17 cellular contexts compared by ENCODE assay signal in the genomic region with DNA sequence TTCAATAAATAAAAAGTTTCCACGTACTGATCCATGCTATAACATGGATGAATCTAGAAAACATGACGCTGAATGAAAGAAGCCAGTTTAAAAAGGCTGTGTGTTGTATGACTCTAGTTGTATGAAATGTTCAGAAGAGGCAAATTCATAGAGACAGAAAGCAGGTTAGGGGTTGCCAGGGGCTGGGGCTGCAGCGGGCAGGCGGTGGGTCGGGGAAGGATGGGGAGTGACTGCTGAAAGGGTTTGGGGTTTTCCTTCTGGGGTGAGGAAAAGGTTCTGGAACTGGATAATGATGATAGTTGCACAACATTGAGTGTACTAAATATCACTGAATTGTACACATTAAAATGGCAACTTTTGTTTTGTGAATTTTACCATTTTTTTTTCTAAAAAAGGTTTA. TPM values are rescaled to one million over a fixed set of nuclear protein-coding genes. Genes with fewer than 3 reads are reported as not detected.
DNase-seq lines count a peak whose midpoint lies in the region; TF ChIP-seq lines count a peak whose summit lies in the region.
"Had no signal": no experiment of that assay in that cellular context is flagged by ENCODE, and none has a peak within 500 bp of the region (broad histone marks: within the 10 kb centered on the region; RNA-seq: fewer than 3 reads in every experiment).

No MANE protein-coding gene starts in this region.

- H3K27me3 ChIP-seq in Caco-2 (replicated peaks; ENCODE audit: control insufficient read depth, insufficient read depth, low read length) (no peaks in the 10 kb centered on the region), endodermal cell (ENCODE audit: control insufficient read depth, insufficient read depth, low read length, poor library complexity, severe bottlenecking) (no peaks in the 10 kb centered on the region), ascending aorta (no peaks in the 10 kb centered on the region)

- H3K9ac ChIP-seq in endodermal cell (ENCODE audit: extremely low read depth, low read length, poor library complexity, severe bottlenecking) = no peak overlapping the region
- H3K9ac ChIP-seq: GM23248 had no signal

- no peak for DNase-seq in activated CD4-positive, alpha-beta T cell treated with anti-CD3 and anti-CD28 coated beads, Interleukin-2, amount 10 ng/mL, durations not matched to agents 7 days and 5 days
- DNase-seq in activated CD4-positive, alpha-beta T cell treated with anti-CD3 and anti-CD28 coated beads, Interleukin-2, amount 50 U/mL, for 1 hour = no peak
- DNase-seq in Caco-2 (no peak), endodermal cell (no peak), osteocyte (ENCODE audit: extremely low spot score, unreplicated experiment) (peak; percentile 13), endothelial cell (ENCODE audit: low spot score) (no peak), ascending aorta (ENCODE audit: low spot score in 2 of 2) (no peak)
- DNase-seq: AML-193; CD4-positive, alpha-beta T cell; DMS153; DMS79; GDM1; GM23248; HFFc6 had no signal

- POLR2A ChIA-PET in activated CD4-positive, alpha-beta T cell treated with anti-CD3 and anti-CD28 coated beads, Interleukin-2, amount 10 ng/mL, durations not matched to agents 7 days and 5 days (lab: Charles Lee) = no interaction called here
- POLR2A ChIA-PET in Caco-2 (lab: Charles Lee) = no interaction called here

- H3K9me3 ChIP-seq in Caco-2 = peaks cover 5% of the 10 kb centered on the region; the same call in 1 of the 2 replicates
- peaks cover 63% of the 10 kb centered on the region for H3K9me3 ChIP-seq in endodermal cell (ENCODE audit: control insufficient read depth, low read length)
- H3K9me3 ChIP-seq in ascending aorta = no peaks in the 10 kb centered on the region
- H3K9me3 ChIP-seq: A549 had no signal

- H3K4me1 ChIP-seq in Caco-2 = peaks cover 5% of the 10 kb centered on the region; the same call in 1 of the 2 replicates
- no peaks in the 10 kb centered on the region for H3K4me1 ChIP-seq in endodermal cell (ENCODE audit: control insufficient read depth, insufficient read depth, low read length)
- no peaks in the 10 kb centered on the region for H3K4me1 ChIP-seq in ascending aorta

- no peaks in the 10 kb centered on the region for H3K9me3 Mint-ChIP-seq in activated CD4-positive, alpha-beta T cell treated with anti-CD3 and anti-CD28 coated beads, Interleukin-2, amount 10 ng/mL, durations not matched to agents 7 days and 5 days
- H3K9me3 Mint-ChIP-seq in Caco-2 (ENCODE audit: unreplicated experiment) (peaks cover 8% of the 10 kb centered on the region), endodermal cell (peaks cover 28% of the 10 kb centered on the region), osteocyte (ENCODE audit: unreplicated experiment) (no peaks in the 10 kb centered on the region), endothelial cell (ENCODE audit: unreplicated experiment) (no peaks in the 10 kb centered on the region)
- H3K9me3 Mint-ChIP-seq: CD4-positive, alpha-beta T cell; HFFc6 had no signal

- H3K27me3 Mint-ChIP-seq in activated CD4-positive, alpha-beta T cell treated with anti-CD3 and anti-CD28 coated beads, Interleukin-2, amount 10 ng/mL, durations not matched to agents 7 days and 5 days = no peaks in the 10 kb centered on the region
- H3K27me3 Mint-ChIP-seq in Caco-2 (ENCODE audit: insufficient read depth, unreplicated experiment) (no peaks in the 10 kb centered on the region), endodermal cell (ENCODE audit: insufficient read depth) (no peaks in the 10 kb centered on the region), osteocyte (ENCODE audit: unreplicated experiment) (no peaks in the 10 kb centered on the region), endothelial cell (ENCODE audit: unreplicated experiment) (peaks cover 4% of the 10 kb centered on the region)
- H3K27me3 Mint-ChIP-seq: CD4-positive, alpha-beta T cell had no signal

- no peak overlapping the region for H3K4me3 Mint-ChIP-seq in activated CD4-positive, alpha-beta T cell treated with anti-CD3 and anti-CD28 coated beads, Interleukin-2, amount 10 ng/mL, durations not matched to agents 7 days and 5 days
- H3K4me3 Mint-ChIP-seq in Caco-2 (ENCODE audit: unreplicated experiment) (no peak overlapping the region), endodermal cell (no peak overlapping the region), osteocyte (ENCODE audit: unreplicated experiment) (no peak overlapping the region), endothelial cell (ENCODE audit: unreplicated experiment) (no peak overlapping the region)
- H3K4me3 Mint-ChIP-seq: CD4-positive, alpha-beta T cell; HFFc6 had no signal

- BruUV-seq in Caco-2 (replicated peaks; lab: Mats Ljungman, UMichigan) = no TSS peak

- H3K4me3 ChIP-seq in Caco-2 (ENCODE audit: low read depth, low read length) = no peak overlapping the region
- H3K4me3 ChIP-seq in endodermal cell (ENCODE audit: low read length) = peak overlapping the region; percentile 71
- no peak overlapping the region for H3K4me3 ChIP-seq in ascending aorta
- H3K4me3 ChIP-seq: A549, GM23248 had no signal

- intact Hi-C loops in Caco-2 (cut with micrococcal nuclease; ENCODE audit: unreplicated experiment) = no loop called here
- intact Hi-C loops in ascending aorta (cut with DNase I) = no loop called here

- 92 to 99% methylated on average over 4 to 5 of the region's 5 CpGs for WGBS in endodermal cell (ENCODE audit: insufficient coverage in 1 of 2, insufficient read length in 1 of 2), 2 experiments

- H3K27ac ChIP-seq in endodermal cell (ENCODE audit: low read depth, low read length) = no peak overlapping the region
- H3K27ac ChIP-seq in ascending aorta = no peak overlapping the region
- H3K27ac ChIP-seq: 22Rv1, A549, C4-2B, GM23248 had no signal

- TF ChIP-seq CTCF in Caco-2 (IDR thresholded peaks at IDR 0.05; ENCODE audit: insufficient read depth in 1 of 2, low read depth in 1 of 2, low read length in 1 of 2, severe bottlenecking in 1 of 2, unreplicated experiment in 1 of 2) (no peak), endodermal cell (conservative IDR thresholded peaks at IDR 0.05) (no peak), osteocyte (IDR thresholded peaks at IDR 0.05) (no peak), endothelial cell (IDR thresholded peaks at IDR 0.05; ENCODE audit: unreplicated experiment) (no peak), ascending aorta (IDR thresholded peaks at IDR 0.05) (no peak)

- H3K27ac Mint-ChIP-seq in activated CD4-positive, alpha-beta T cell treated with anti-CD3 and anti-CD28 coated beads, Interleukin-2, amount 10 ng/mL, durations not matched to agents 7 days and 5 days = peak overlapping the region; percentile 50
- peak overlapping the region; percentile 36 for H3K27ac Mint-ChIP-seq in Caco-2 (ENCODE audit: unreplicated experiment)
- H3K27ac Mint-ChIP-seq in endodermal cell = no peak overlapping the region
- no peak overlapping the region for H3K27ac Mint-ChIP-seq in osteocyte (ENCODE audit: unreplicated experiment)
- H3K27ac Mint-ChIP-seq in endothelial cell (ENCODE audit: unreplicated experiment) = no peak overlapping the region
- H3K27ac Mint-ChIP-seq: CD4-positive, alpha-beta T cell; HFFc6 had no signal

- peaks cover 34% of the 10 kb centered on the region for H3K36me3 Mint-ChIP-seq in activated CD4-positive, alpha-beta T cell treated with anti-CD3 and anti-CD28 coated beads, Interleukin-2, amount 10 ng/mL, durations not matched to agents 7 days and 5 days (ENCODE audit: low read depth)
- peaks cover 25% of the 10 kb centered on the region for H3K36me3 Mint-ChIP-seq in Caco-2 (ENCODE audit: insufficient read depth, unreplicated experiment)
- peaks cover 41% of the 10 kb centered on the region for H3K36me3 Mint-ChIP-seq in endodermal cell (ENCODE audit: low read depth)
- H3K36me3 Mint-ChIP-seq in osteocyte (ENCODE audit: unreplicated experiment) = peaks cover 6% of the 10 kb centered on the region
- H3K36me3 Mint-ChIP-seq in endothelial cell (ENCODE audit: low read depth, unreplicated experiment) = peaks cover 14% of the 10 kb centered on the region

- CTCF ChIA-PET in activated CD4-positive, alpha-beta T cell treated with anti-CD3 and anti-CD28 coated beads, Interleukin-2, amount 10 ng/mL, durations not matched to agents 7 days and 5 days (lab: Charles Lee) = interaction anchor here (0.6 kb wide), 1 partner anchor 449 kb away, joined by 3 read pairs; no protein-coding TSS in a partner anchor
- CTCF ChIA-PET in Caco-2 (lab: Charles Lee) = no interaction called here

- H3K4me1 Mint-ChIP-seq in activated CD4-positive, alpha-beta T cell treated with anti-CD3 and anti-CD28 coated beads, Interleukin-2, amount 10 ng/mL, durations not matched to agents 7 days and 5 days = peaks cover 4% of the 10 kb centered on the region
- H3K4me1 Mint-ChIP-seq in Caco-2 (ENCODE audit: low read depth, unreplicated experiment) (peaks cover 6% of the 10 kb centered on the region), endodermal cell (peaks cover 4% of the 10 kb centered on the region), osteocyte (ENCODE audit: unreplicated experiment) (no peaks in the 10 kb centered on the region), endothelial cell (ENCODE audit: unreplicated experiment) (no peaks in the 10 kb centered on the region)

- H3K36me3 ChIP-seq in Caco-2 (ENCODE audit: control insufficient read depth, insufficient read depth, low read length) (no peaks in the 10 kb centered on the region), endodermal cell (ENCODE audit: control insufficient read depth, insufficient read depth, low read length) (peaks cover 30% of the 10 kb centered on the region), ascending aorta (peaks cover 9 to 14% of the 10 kb centered on the region in 2 donors)

RNA-seq across cellular contexts. Expression of gene NOL11, which starts 36.3 kb away (rescaled TPM):
- total RNA-seq in activated CD4-positive, alpha-beta T cell treated with anti-CD3 and anti-CD28 coated beads, Interleukin-2, amount 10 ng/mL, durations not matched to agents 7 days and 5 days = 10 to 100 TPM; 59.4 to 73.6 TPM
- total RNA-seq in Caco-2 (2022) (69.0 and 73.6 TPM in 2 replicates), endodermal cell (10 to 100 TPM; 48.3 to 60.7 TPM), osteocyte (30.1 and 32.2 TPM in 2 replicates), endothelial cell (ENCODE audit: unreplicated experiment) (40.4 TPM), ascending aorta (22.0 TPM)
- 61.8 TPM for polyA plus RNA-seq in endodermal cell (2013, experiment 1 of 2)
- 55.2 TPM for polyA plus RNA-seq in endodermal cell (2013, experiment 2 of 2)

Comparison
In these comparisons a context has a peak if more than half of its experiments do, and no peak if none do; other contexts are left out.
1. H3K27ac Mint-ChIP-seq: peak in activated CD4-positive, alpha-beta T cell treated with anti-CD3 and anti-CD28 coated beads, Interleukin-2, amount 10 ng/mL, durations not matched to agents 7 days and 5 days (single experiment) and Caco-2 (single experiment); none in endodermal cell (single experiment), osteocyte (single experiment) and endothelial cell (single experiment).